ENCODE assay signal across 11 cellular contexts in the genomic region with DNA sequence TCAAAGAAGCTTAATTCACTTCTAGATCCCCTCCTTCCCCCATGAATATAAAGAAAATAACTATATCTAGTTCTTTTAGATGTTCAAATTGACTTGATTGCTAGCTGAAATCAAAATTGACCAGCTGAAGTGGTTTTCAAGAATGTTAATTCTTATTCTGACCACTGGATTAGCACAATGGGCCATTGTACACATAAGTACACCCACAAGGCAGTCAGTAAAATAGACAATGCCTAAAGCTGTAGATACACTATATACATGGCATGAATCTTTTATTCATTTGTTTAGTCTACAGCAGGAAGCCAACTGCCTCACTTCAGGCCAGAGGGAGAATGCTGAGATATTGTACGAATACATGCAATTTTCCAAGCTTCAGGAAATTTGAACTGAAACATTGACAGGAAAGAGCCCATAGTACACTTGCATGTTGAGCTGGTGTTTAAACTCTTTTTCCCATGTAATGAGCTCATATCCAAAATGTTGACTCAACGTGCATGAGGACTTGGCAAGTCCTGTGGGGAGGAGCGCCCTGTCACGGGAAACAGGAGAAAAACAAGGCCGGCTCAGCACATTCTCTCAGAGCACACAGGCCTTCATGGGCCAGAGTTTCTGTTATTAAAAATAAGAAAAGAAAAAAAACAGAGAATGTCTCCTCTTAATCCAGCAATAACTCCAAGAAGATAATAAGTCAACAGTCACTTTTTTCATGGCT.
DNase-seq lines count a peak whose midpoint lies in the region; ATAC-seq and TF ChIP-seq lines count a peak whose summit lies in the region.
"Had no signal": no experiment of that assay in that cellular context is flagged by ENCODE, and none has a peak within 500 bp of the region (broad histone marks: within the 10 kb centered on the region; RNA-seq: fewer than 3 reads in every experiment).

No MANE protein-coding gene starts in this region.

- H3K4me1 ChIP-seq in lung (ENCODE audit: control insufficient read depth in 2 of 2, insufficient read depth in 2 of 2, low read length in 2 of 2): no peaks in the 10 kb centered on the region
- peaks cover 0 to 13% (median 3%) of the 10 kb centered on the region in 4 donors for H3K4me1 ChIP-seq in upper lobe of left lung

- H3K9me3 Mint-ChIP-seq in activated naive CD4-positive, alpha-beta T cell treated with anti-CD3 and anti-CD28 coated beads, Interleukin-2, amount 50 U/mL, for 72 hours: peaks cover 6 to 16% of the 10 kb centered on the region in 2 donors

- peak in 1 of 4 donors; percentile 12 for TF ChIP-seq POLR2A in upper lobe of left lung (IDR thresholded peaks at IDR 0.05)

- no peak overlapping the region for H3K27ac Mint-ChIP-seq in activated naive CD4-positive, alpha-beta T cell treated with anti-CD3 and anti-CD28 coated beads, Interleukin-2, amount 50 U/mL, for 72 hours
- H3K27ac Mint-ChIP-seq: T-helper 17 cell had no signal

- DNase-seq in NCI-H748 (lab: John Stamatoyannopoulos, UW; ENCODE audit: unreplicated experiment) (peak; percentile 65), epithelial cell of prostate (ENCODE audit: low read depth, low spot score) (peak; percentile 84), lung (ENCODE audit: low spot score) (peak; percentile 68), upper lobe of left lung (peak in 1 of 2 donors; percentile 80), putamen (ENCODE audit: low spot score) (no peak)
- no peak for DNase-seq in activated T-cell treated with anti-CD3 and anti-CD28 coated beads, Interleukin-2, amount 50 U/mL, for 48 hours
- DNase-seq in activated naive CD4-positive, alpha-beta T cell treated with anti-CD3 and anti-CD28 coated beads, Interleukin-2, amount 50 U/mL, for 72 hours (ENCODE audit: low spot score in 2 of 2): no peak
- DNase-seq: activated effector memory CD4-positive, alpha-beta T cell treated with Interleukin-2 at 50 U/mL for 16 hours; NCI-H1105; T-helper 17 cell had no signal

- TF ChIP-seq EP300 in upper lobe of left lung (IDR thresholded peaks at IDR 0.05): no peak

- no peaks in the 10 kb centered on the region for H3K27me3 ChIP-seq in lung (ENCODE audit: control insufficient read depth, insufficient read depth)
- no peaks in the 10 kb centered on the region for H3K27me3 ChIP-seq in upper lobe of left lung

- H3K9me3 ChIP-seq in lung (ENCODE audit: control insufficient read depth in 2 of 2, insufficient read depth in 1 of 2, low read length in 1 of 2) (no peaks in the 10 kb centered on the region), upper lobe of left lung (no peaks in the 10 kb centered on the region)

- H3K4me3 ChIP-seq in lung: no peak overlapping the region
- no peak overlapping the region for H3K4me3 ChIP-seq in upper lobe of left lung
- H3K4me3 ChIP-seq: skin epidermis had no signal

- no peak for ATAC-seq in lung (ENCODE audit: insufficient read depth, low FRiP score)
- ATAC-seq in upper lobe of left lung (ENCODE audit: low FRiP score in 2 of 2): peak; percentile 77 to 85
- ATAC-seq in activated naive CD4-positive, alpha-beta T cell treated with anti-CD3 and anti-CD28 coated beads, Interleukin-2, amount 50 U/mL, for 72 hours: no peak
- ATAC-seq: T-helper 17 cell had no signal

- TF ChIP-seq CTCF in lung (IDR thresholded peaks at IDR 0.05; ENCODE audit: control extremely low read depth, extremely low read depth) (no peak), upper lobe of left lung (IDR thresholded peaks at IDR 0.05) (no peak)

- no peaks in the 10 kb centered on the region for H3K36me3 ChIP-seq in lung (ENCODE audit: control insufficient read depth in 2 of 2, insufficient read depth in 2 of 2, low read length in 2 of 2)
- no peaks in the 10 kb centered on the region for H3K36me3 ChIP-seq in upper lobe of left lung

- peak overlapping the region; percentile 4 for H3K27ac ChIP-seq in epithelial cell of prostate
- no peak overlapping the region for H3K27ac ChIP-seq in lung (ENCODE audit: low read depth in 1 of 2, low read length in 1 of 2)
- peak overlapping the region in 3 of 4 donors; percentile 17 to 54 (median 47) for H3K27ac ChIP-seq in upper lobe of left lung

- H3K36me3 Mint-ChIP-seq in activated naive CD4-positive, alpha-beta T cell treated with anti-CD3 and anti-CD28 coated beads, Interleukin-2, amount 50 U/mL, for 72 hours: no peaks in the 10 kb centered on the region

- WGBS in lung, 2 donors: 42 to 69% methylated on average over 5 of the region's 5 CpGs
- WGBS in upper lobe of left lung, 2 donors: 37 to 49% methylated on average over 5 of the region's 5 CpGs

Comparison
In these comparisons a context has a peak if more than half of its experiments do, and no peak if none do; other contexts are left out.
1. DNase-seq: peak in NCI-H748 (single experiment), epithelial cell of prostate (single experiment) and lung (single experiment); none in activated T-cell treated with anti-CD3 and anti-CD28 coated beads, Interleukin-2, amount 50 U/mL, for 48 hours (0 of 2), activated naive CD4-positive, alpha-beta T cell treated with anti-CD3 and anti-CD28 coated beads, Interleukin-2, amount 50 U/mL, for 72 hours (0 of 2) and putamen (single experiment).
2. H3K27ac ChIP-seq: peak in epithelial cell of prostate (single experiment) and upper lobe of left lung (3 of 4); none in lung (0 of 2).
3. ATAC-seq: peak in upper lobe of left lung (2 of 2); none in lung (single experiment) and activated naive CD4-positive, alpha-beta T cell treated with anti-CD3 and anti-CD28 coated beads, Interleukin-2, amount 50 U/mL, for 72 hours (0 of 2).